Comparison of ENCODE assay signal across 11 cellular contexts in the genomic region with DNA sequence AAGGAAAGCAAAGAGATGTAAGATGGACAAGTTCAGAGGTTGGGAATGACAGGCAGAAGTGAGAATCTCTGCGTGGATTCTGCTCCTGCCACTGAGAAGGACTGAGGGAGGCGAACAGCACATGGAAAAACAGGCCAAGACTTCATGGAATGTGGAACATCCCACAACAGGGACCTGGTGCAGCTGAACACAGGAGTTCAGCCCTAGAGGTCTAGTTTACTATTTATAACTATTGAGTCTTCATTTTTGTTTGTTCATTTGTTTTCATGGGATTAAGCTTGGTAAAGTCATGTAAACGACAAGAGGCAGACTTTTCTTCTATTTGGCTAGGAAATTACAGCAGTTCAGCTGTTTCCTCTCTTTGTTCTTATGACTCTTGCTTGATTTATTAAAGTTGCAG.
A peak's percentile ranks its signal among the peaks of the same experiment; 100 is the strongest.
DNase-seq lines count a peak whose midpoint lies in the region; ATAC-seq and TF ChIP-seq lines count a peak whose summit lies in the region.
"Had no signal": no experiment of that assay in that cellular context is flagged by ENCODE, and none has a peak within 500 bp of the region (broad histone marks: within the 10 kb centered on the region; RNA-seq: fewer than 3 reads in every experiment).

No MANE protein-coding gene starts in this region.

- peak overlapping the region in 3 of 5 experiments; percentile 19 to 41 (median 30) for H3K4me3 Mint-ChIP-seq in brain

- TF ChIP-seq CTCF in brain (conservative IDR thresholded peaks at IDR 0.05): no peak

- H3K4me1 Mint-ChIP-seq in brain: peaks cover 93% of the 10 kb centered on the region

- H3K9me3 Mint-ChIP-seq in brain: no peaks in the 10 kb centered on the region

- peak; percentile 84 for DNase-seq in EH (ENCODE audit: low read depth)
- DNase-seq in hepatic stellate cell (ENCODE audit: low spot score): peak; percentile 70
- peak; percentile 87 for DNase-seq in renal cortical epithelial cell (ENCODE audit: low read depth)
- no peak for DNase-seq in NOMO-1 treated with dmso at 0.1 percent for 144 hours (lab: John Stamatoyannopoulos, UW; ENCODE audit: unreplicated experiment)
- DNase-seq in NCI-H446 treated with DMSO at 0.1 percent for 48 hours (lab: John Stamatoyannopoulos, UW): no peak
- DNase-seq in left lobe of liver (ENCODE audit: low spot score): no peak
- DNase-seq: activated CD4-positive, alpha-beta T cell treated with anti-CD3 and anti-CD28 coated beads, Interleukin-2, amount 50 U/mL, for 4 hours; PC-3; stimulated activated CD4-positive, alpha-beta T cell treated with anti-CD3 and anti-CD28 coated beads, Interleukin-2, amount 100 ng/mL, for 48 hours had no signal

- H3K27me3 Mint-ChIP-seq in brain: no peaks in the 10 kb centered on the region

- H3K36me3 Mint-ChIP-seq in brain: no peaks in the 10 kb centered on the region

- ATAC-seq in HG03196 (IDR thresholded peaks at IDR 0.05; ENCODE audit: unreplicated experiment): no peak
- no peak for ATAC-seq in left lobe of liver
- ATAC-seq: PC-3 had no signal

- peak overlapping the region; percentile 63 to 91 (median 76) for H3K27ac Mint-ChIP-seq in brain

Comparison
In these comparisons a context has a peak if more than half of its experiments do, and no peak if none do; other contexts are left out.
1. DNase-seq: peak in EH (single experiment), hepatic stellate cell (single experiment) and renal cortical epithelial cell (single experiment); none in NOMO-1 treated with dmso at 0.1 percent for 144 hours (single experiment), NCI-H446 treated with DMSO at 0.1 percent for 48 hours (single experiment) and left lobe of liver (single experiment).